ENCODE assay signal across 9 cellular contexts in genomic region chr9:69044226-69045219, GRCh38. TPM values are rescaled to one million over a fixed set of nuclear protein-coding genes. Genes with fewer than 3 reads are reported as not detected.
DNase-seq lines count a peak whose midpoint lies in the region; ATAC-seq and TF ChIP-seq lines count a peak whose summit lies in the region.
"Had no signal": no experiment of that assay in that cellular context is flagged by ENCODE, and none has a peak within 500 bp of the region (broad histone marks: within the 10 kb centered on the region; RNA-seq: fewer than 3 reads in every experiment).

No MANE protein-coding gene starts in this region.

- no peak overlapping the region for H2AFZ ChIP-seq in KMS-11 (ENCODE audit: low read depth)

- POLR2A ChIA-PET in CD8-positive, alpha-beta T cell (lab: Charles Lee): no interaction called here

- H3K27me3 ChIP-seq in CD8-positive, alpha-beta T cell (ENCODE audit: insufficient read depth, low read length): no peaks in the 10 kb centered on the region
- no peaks in the 10 kb centered on the region for H3K27me3 ChIP-seq in KMS-11 (ENCODE audit: insufficient read depth, low read depth)

- no peaks in the 10 kb centered on the region for H3K9me3 Mint-ChIP-seq in CD8-positive, alpha-beta T cell

- H3K27ac Mint-ChIP-seq in CD8-positive, alpha-beta T cell: peak overlapping the region; percentile 55

- H3K4me2 ChIP-seq in KMS-11: peak overlapping the region; percentile 91

- H3K9me3 ChIP-seq in CD8-positive, alpha-beta T cell (ENCODE audit: low read length): no peaks in the 10 kb centered on the region

- no peaks in the 10 kb centered on the region for H3K27me3 Mint-ChIP-seq in CD8-positive, alpha-beta T cell (ENCODE audit: low read depth)

- peaks cover 16% of the 10 kb centered on the region for H3K36me3 ChIP-seq in CD8-positive, alpha-beta T cell (ENCODE audit: insufficient read depth, low read length)
- H3K36me3 ChIP-seq in KMS-11 (ENCODE audit: insufficient read depth): no peaks in the 10 kb centered on the region; the same call in 1 of the 2 replicates

- H3K4me1 ChIP-seq in CD8-positive, alpha-beta T cell (ENCODE audit: insufficient read depth, low read length): peaks cover 7% of the 10 kb centered on the region
- peaks cover 54% of the 10 kb centered on the region for H3K4me1 ChIP-seq in KMS-11 (ENCODE audit: low read depth, poor library complexity, severe bottlenecking)

- CTCF ChIA-PET in CD8-positive, alpha-beta T cell (lab: Charles Lee): interaction anchor here (0.6 to 1.7 kb wide), 3 partner anchors 8 to 16 kb away, joined by 3 to 10 read pairs (median 4); partner anchors contain the start of gene FXN

- no peaks in the 10 kb centered on the region for H4K20me1 ChIP-seq in KMS-11 (ENCODE audit: insufficient read depth)

- no peak for ATAC-seq in CD8-positive, alpha-beta T cell
- peak; percentile 44 for ATAC-seq in left lobe of liver

- no peak overlapping the region for H3K4me3 ChIP-seq in CD8-positive, alpha-beta T cell (ENCODE audit: low read depth, low read length)
- H3K4me3 ChIP-seq in KMS-11 (IDR thresholded peaks at IDR 0.05; ENCODE audit: insufficient read depth, low read depth, low read length) (no peak overlapping the region), astrocyte of the spinal cord (ENCODE audit: low read depth, low read length) (no peak overlapping the region)

- no peak for DNase-seq in CD8-positive, alpha-beta T cell
- peak; percentile 80 for DNase-seq in astrocyte of the spinal cord (ENCODE audit: low read depth, low spot score)
- no peak for DNase-seq in left lobe of liver (ENCODE audit: low spot score)
- DNase-seq in activated gamma-delta T cell (lab: John Stamatoyannopoulos, UW): no peak
- no peak for DNase-seq in germinal center (ENCODE audit: low spot score)
- DNase-seq in CD1c-positive myeloid dendritic cell (ENCODE audit: extremely low spot score): no peak
- no peak for DNase-seq in ACHN

- no peak for TF ChIP-seq CTCF in CD8-positive, alpha-beta T cell (IDR thresholded peaks at IDR 0.05)
- TF ChIP-seq CTCF in KMS-11 (conservative IDR thresholded peaks at IDR 0.05; ENCODE audit: low read depth, low read length) (no peak), astrocyte of the spinal cord (IDR thresholded peaks at IDR 0.05; ENCODE audit: low read depth, low read length) (no peak)

- H3K4me1 Mint-ChIP-seq in CD8-positive, alpha-beta T cell (ENCODE audit: low read depth): peaks cover 35% of the 10 kb centered on the region

- peaks cover 66% of the 10 kb centered on the region for H3K36me3 Mint-ChIP-seq in CD8-positive, alpha-beta T cell

- H3K4me3 Mint-ChIP-seq in CD8-positive, alpha-beta T cell: no peak overlapping the region

- in situ Hi-C loops in astrocyte of the spinal cord (cut with HindIII; ENCODE audit: low sequenced_read_pairs) (no loop called here), ACHN (cut with HindIII; ENCODE audit: low pct_ligation_motif_present, low pct_unique_long_range_greater_than_20kb, low sequenced_read_pairs) (no loop called here)

- intact Hi-C loops in CD8-positive, alpha-beta T cell (cut with DNase I, micrococcal nuclease): no loop called here

- peaks cover 65% of the 10 kb centered on the region for H3K79me2 ChIP-seq in KMS-11 (ENCODE audit: insufficient read depth, low read depth)

- peak overlapping the region; percentile 23; the same call in 1 of the 2 replicates for H3K9ac ChIP-seq in KMS-11

- no peak overlapping the region for H3K27ac ChIP-seq in CD8-positive, alpha-beta T cell (ENCODE audit: low read depth, low read length)
- peak overlapping the region; percentile 77 for H3K27ac ChIP-seq in KMS-11

RNA-seq across cellular contexts. Expression of gene FXN, which starts 9.0 kb away (rescaled TPM):
- total RNA-seq in CD8-positive, alpha-beta T cell: 10 to 100 TPM in 1 of 2 experiments, 1 to 10 TPM in 1; 9.7 to 13.1 TPM
- 27.1 TPM for total RNA-seq in left lobe of liver

RNA-seq across cellular contexts. Expression of gene PRKACG, which starts 30.6 kb away (rescaled TPM):
- total RNA-seq in CD8-positive, alpha-beta T cell: not detected
- total RNA-seq in left lobe of liver: not detected
- total RNA-seq: kidney epithelial cell had no signal
